Comparison of ENCODE assay signal across 8 cellular contexts in the genomic region with DNA sequence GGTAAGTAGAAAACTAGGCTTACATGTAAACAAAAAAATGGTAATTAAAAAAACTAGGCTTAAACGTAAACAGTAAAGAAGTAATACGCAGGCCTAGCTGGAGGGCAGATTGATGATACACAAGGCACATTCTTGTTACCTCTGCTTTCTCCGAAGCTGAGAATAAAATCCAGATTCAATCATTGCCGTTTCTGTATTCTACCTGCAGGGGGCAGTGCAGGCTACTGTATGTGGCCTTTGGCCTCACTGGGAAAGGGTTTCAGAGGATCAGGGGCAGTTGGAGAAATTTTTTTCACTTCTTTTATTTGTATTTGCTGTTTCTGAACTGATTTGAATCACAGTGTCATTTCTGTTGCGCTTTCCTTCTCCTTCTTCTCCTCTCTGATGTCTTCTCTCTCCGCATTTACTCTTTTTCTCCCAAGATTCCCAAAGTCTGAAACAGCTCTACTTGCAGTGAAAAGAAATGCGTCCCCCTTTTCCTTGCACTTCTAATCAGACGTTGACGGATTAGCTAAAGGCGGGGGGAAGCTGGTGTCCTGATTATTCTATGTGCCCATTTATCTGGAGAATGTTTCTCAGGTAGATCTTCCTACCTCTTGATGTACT.
DNase-seq lines count a peak whose midpoint lies in the region; ATAC-seq, FAIRE-seq and TF ChIP-seq lines count a peak whose summit lies in the region.

No MANE protein-coding gene starts in this region.

- H2AFZ ChIP-seq in endothelial cell of umbilical vein (ENCODE audit: low read depth, low read length): no peak overlapping the region

- intact Hi-C loops in endothelial cell of umbilical vein (cut with micrococcal nuclease): loop anchor here (1.0 kb wide), 1 partner anchor 160 kb away; no protein-coding TSS in a partner anchor

- peak; percentile 67 for FAIRE-seq in endothelial cell of umbilical vein (lab: Jason Lieb, UNC)

- dilution Hi-C loops in endothelial cell of umbilical vein (cut with MboI; ENCODE audit: extremely low pct_ligation_motif_present, low sequenced_read_pairs): no loop called here

- no peaks in the 10 kb centered on the region for H3K9me1 ChIP-seq in endothelial cell of umbilical vein (replicated peaks; ENCODE audit: control insufficient read depth, extremely low read depth, insufficient read depth, low read length)

- no peak for TF ChIP-seq POLR2A in endothelial cell of umbilical vein (IDR thresholded peaks at IDR 0.05; ENCODE audit: low read depth, low read length)
- TF ChIP-seq POLR2A in suprapubic skin (IDR thresholded peaks at IDR 0.05): no peak

- DNase-seq in Daoy (ENCODE audit: low read depth) (peak; percentile 61), NCI-H748 (lab: John Stamatoyannopoulos, UW; ENCODE audit: unreplicated experiment) (peak; percentile 53), endothelial cell of umbilical vein (ENCODE audit: low read depth, low spot score) (peak; percentile 4), suprapubic skin (ENCODE audit: low spot score in 2 of 2) (no peak), cerebellum (ENCODE audit: low spot score) (no peak)
- DNase-seq in activated CD8-positive, alpha-beta memory T cell treated with anti-CD3 and anti-CD28 coated beads for 1 hour (ENCODE audit: extremely low read depth in 1 of 2, low read depth in 1 of 2): peak; percentile 4 to 32

- H3K27ac ChIP-seq in endothelial cell of umbilical vein (ENCODE audit: insufficient read depth, low read depth, low read length): no peak overlapping the region
- H3K27ac ChIP-seq in suprapubic skin: no peak overlapping the region

- H3K4me1 Mint-ChIP-seq in nephron: no peaks in the 10 kb centered on the region

- no peaks in the 10 kb centered on the region for H3K4me1 ChIP-seq in endothelial cell of umbilical vein (ENCODE audit: control insufficient read depth, extremely low read depth, insufficient read depth, low read length)
- no peaks in the 10 kb centered on the region for H3K4me1 ChIP-seq in suprapubic skin

- H3K9me3 Mint-ChIP-seq in nephron: no peaks in the 10 kb centered on the region

- H3K9me3 ChIP-seq in endothelial cell of umbilical vein (replicated peaks; ENCODE audit: control insufficient read depth, insufficient read depth, low read length): no peaks in the 10 kb centered on the region
- H3K9me3 ChIP-seq in suprapubic skin: no peaks in the 10 kb centered on the region

- no peak overlapping the region for H3K27ac Mint-ChIP-seq in nephron

- H3K36me3 Mint-ChIP-seq in nephron (ENCODE audit: low read depth): no peaks in the 10 kb centered on the region

- H3K79me2 ChIP-seq in endothelial cell of umbilical vein (ENCODE audit: control insufficient read depth, insufficient read depth, low read length): no peaks in the 10 kb centered on the region

- no peak overlapping the region for H3K4me2 ChIP-seq in endothelial cell of umbilical vein (ENCODE audit: insufficient read depth, low read length)

- H3K36me3 ChIP-seq in endothelial cell of umbilical vein (ENCODE audit: control insufficient read depth in 2 of 2, extremely low read depth in 1 of 2, insufficient read depth in 2 of 2, low read length in 2 of 2) (no peaks in the 10 kb centered on the region), suprapubic skin (no peaks in the 10 kb centered on the region)

- H3K27me3 Mint-ChIP-seq in nephron (ENCODE audit: low read depth): no peaks in the 10 kb centered on the region

- H3K4me3 ChIP-seq in endothelial cell of umbilical vein (replicated peaks in 1 of 3; ENCODE audit: insufficient read depth in 1 of 3, low read depth in 1 of 3, low read length in 3 of 3) (no peak overlapping the region), suprapubic skin (no peak overlapping the region)

- TF ChIP-seq CTCF in endothelial cell of umbilical vein (IDR thresholded peaks at IDR 0.05; ENCODE audit: extremely low read depth in 1 of 2, insufficient read depth in 1 of 2, low read depth in 1 of 2, low read length in 2 of 2) (peak; percentile 38 to 62), nephron (IDR thresholded peaks at IDR 0.05; ENCODE audit: unreplicated experiment in 3 of 3) (peak; percentile 80 to 86 (median 86)), suprapubic skin (IDR thresholded peaks at IDR 0.05) (peak; percentile 70 to 88)

- no peak overlapping the region for H3K4me3 Mint-ChIP-seq in nephron

- no peak overlapping the region for H3K9ac ChIP-seq in endothelial cell of umbilical vein (replicated peaks; ENCODE audit: extremely low read depth, insufficient read depth, low read length)

- BruUV-seq in endothelial cell of umbilical vein (replicated peaks; lab: Mats Ljungman, UMichigan): no TSS peak

- peak; percentile 48 for ATAC-seq in HG02852 (IDR thresholded peaks at IDR 0.05; ENCODE audit: unreplicated experiment)

- H4K20me1 ChIP-seq in endothelial cell of umbilical vein (replicated peaks; ENCODE audit: control insufficient read depth, extremely low read depth, insufficient read depth, low read length): no peaks in the 10 kb centered on the region

- CTCF ChIA-PET in endothelial cell of umbilical vein (lab: Charles Lee): interaction anchor here (3.7 kb wide), 1 partner anchor 160 kb away, joined by 33 read pairs; no protein-coding TSS in a partner anchor

- no peak for TF ChIP-seq EP300 in suprapubic skin (IDR thresholded peaks at IDR 0.05)

- H3K27me3 ChIP-seq in endothelial cell of umbilical vein (ENCODE audit: control insufficient read depth in 2 of 2, insufficient read depth in 2 of 2, low read length in 2 of 2) (no peaks in the 10 kb centered on the region), suprapubic skin (no peaks in the 10 kb centered on the region)

- POLR2A ChIA-PET in endothelial cell of umbilical vein (lab: Charles Lee): no interaction called here

- 48% methylated on average over 10 of the region's 10 CpGs for WGBS in suprapubic skin

TF ChIP-seq in endothelial cell of umbilical vein, 7 proteins besides CTCF, POLR2A, EP300 and RAD21:
- TF ChIP-seq EZH2 (IDR thresholded peaks at IDR 0.05; ENCODE audit: borderline replicate concordance, low read depth, low read length, severe bottlenecking): no peak
- TF ChIP-seq MYC (IDR thresholded peaks at IDR 0.05; ENCODE audit: low read depth, low read length): no peak
- TF ChIP-seq GATA2 (IDR thresholded peaks at IDR 0.05; ENCODE audit: insufficient read depth, insufficient read length, low read depth, low read length): no peak
- TF ChIP-seq JUN (IDR thresholded peaks at IDR 0.05; ENCODE audit: borderline replicate concordance, insufficient read depth, insufficient read length, low read depth): no peak
- TF ChIP-seq, protein P1, sequence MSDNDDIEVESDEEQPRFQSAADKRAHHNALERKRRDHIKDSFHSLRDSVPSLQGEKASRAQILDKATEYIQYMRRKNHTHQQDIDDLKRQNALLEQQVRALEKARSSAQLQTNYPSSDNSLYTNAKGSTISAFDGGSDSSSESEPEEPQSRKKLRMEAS (IDR thresholded peaks at IDR 0.05; ENCODE audit: insufficient read depth, insufficient read length): no peak
- TF ChIP-seq FOS (IDR thresholded peaks at IDR 0.05; ENCODE audit: borderline replicate concordance, insufficient read depth, low read length): no peak
- no peak for TF ChIP-seq POLR2AphosphoS5 (IDR thresholded peaks at IDR 0.05; ENCODE audit: insufficient read depth, low read depth, low read length)

Comparison
In these comparisons a context has a peak if more than half of its experiments do, and no peak if none do; other contexts are left out.
1. DNase-seq: peak in Daoy (single experiment), NCI-H748 (single experiment), activated CD8-positive, alpha-beta memory T cell treated with anti-CD3 and anti-CD28 coated beads for 1 hour (2 of 2) and endothelial cell of umbilical vein (single experiment); none in suprapubic skin (0 of 2) and cerebellum (single experiment).
2. Peak in every context shown above with its lines, with median percentiles within 50 percentile points of each other: CTCF ChIP-seq.